ENCODE assay signal across 9 cellular contexts in the genomic region with DNA sequence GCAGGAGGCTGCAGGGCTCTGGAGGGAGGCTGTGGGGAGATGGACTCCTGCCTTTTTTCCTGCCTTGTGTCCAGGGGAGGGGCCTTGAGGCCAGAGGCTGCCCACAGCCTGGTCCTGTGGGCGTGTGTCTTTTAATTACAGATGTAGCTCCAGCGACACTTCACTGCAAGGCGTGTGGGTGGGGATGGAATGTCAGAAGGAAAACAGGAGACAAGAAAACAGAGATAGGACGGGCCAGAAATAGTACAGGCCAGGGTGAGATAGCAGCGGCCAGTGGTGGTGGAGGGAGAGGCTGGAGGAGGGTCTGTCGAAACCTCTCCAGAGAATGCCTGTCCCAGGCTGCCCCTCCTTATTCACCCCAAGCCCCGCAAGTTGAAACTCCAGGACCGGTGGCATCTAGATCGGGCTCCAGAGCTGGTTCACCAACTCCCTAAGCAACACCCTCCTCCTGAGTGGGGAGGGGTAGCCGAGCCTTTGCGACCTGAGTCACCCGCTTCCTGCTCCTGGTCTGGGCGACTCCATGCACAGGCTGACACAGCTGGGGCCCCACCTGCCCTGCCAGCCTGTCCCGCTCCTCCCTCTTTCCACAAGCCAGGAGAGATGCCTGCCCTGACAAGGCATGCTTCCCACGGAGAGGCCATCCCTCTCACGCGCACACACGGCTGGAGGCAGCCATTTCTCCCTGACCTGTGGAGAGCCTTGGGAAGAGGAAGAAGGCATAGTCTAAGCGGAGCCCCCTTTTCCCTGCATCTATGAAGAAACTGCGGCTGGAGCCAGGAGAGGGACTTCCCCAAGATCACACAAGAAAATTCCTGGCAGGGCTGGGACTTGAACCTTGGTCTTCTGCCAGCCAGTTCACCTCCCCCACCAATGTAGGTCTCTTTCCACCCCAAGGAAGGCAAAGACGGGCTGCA. TPM values are rescaled to one million over a fixed set of nuclear protein-coding genes. Genes with fewer than 3 reads are reported as not detected.
A peak's percentile ranks its signal among the peaks of the same experiment; 100 is the strongest.
DNase-seq lines count a peak whose midpoint lies in the region; ATAC-seq and TF ChIP-seq lines count a peak whose summit lies in the region.
"Had no signal": no experiment of that assay in that cellular context is flagged by ENCODE, and none has a peak within 500 bp of the region (broad histone marks: within the 10 kb centered on the region; RNA-seq: fewer than 3 reads in every experiment).

No MANE protein-coding gene starts in this region.

- intact Hi-C loops in CD4-positive, alpha-beta T cell (cut with DNase I, micrococcal nuclease): no loop called here

- peaks cover 0 to 32% of the 10 kb centered on the region in 2 donors for H3K4me1 ChIP-seq in right atrium auricular region

- no peak overlapping the region for H3K27ac Mint-ChIP-seq in CD4-positive, alpha-beta T cell

- no peaks in the 10 kb centered on the region for H3K9me3 ChIP-seq in right atrium auricular region
- H3K9me3 ChIP-seq in CD4-positive, alpha-beta T cell (ENCODE audit: control insufficient read depth, low read length): no peaks in the 10 kb centered on the region

- no peaks in the 10 kb centered on the region for H3K27me3 Mint-ChIP-seq in CD4-positive, alpha-beta T cell

- no peaks in the 10 kb centered on the region for H3K9me3 Mint-ChIP-seq in CD4-positive, alpha-beta T cell

- POLR2A ChIA-PET in CD4-positive, alpha-beta T cell (lab: Charles Lee): no interaction called here

- peak; percentile 88 for DNase-seq in HK-2 (ENCODE audit: unreplicated experiment)
- DNase-seq in T1000 (lab: John Stamatoyannopoulos, UW): peak; percentile 65
- DNase-seq in right atrium auricular region (ENCODE audit: low spot score): peak; percentile 76
- DNase-seq in activated CD4-positive, alpha-beta T cell treated with anti-CD3 and anti-CD28 coated beads, Interleukin-2, amount 50 U/mL, for 4 hours: no peak
- no peak for DNase-seq in CD4-positive, alpha-beta T cell
- DNase-seq in NCI-H524 treated with DMSO at 0.1 percent for 48 hours (lab: John Stamatoyannopoulos, UW): no peak

- no peak for TF ChIP-seq CTCF in right atrium auricular region (IDR thresholded peaks at IDR 0.05)
- TF ChIP-seq CTCF in CD4-positive, alpha-beta T cell (IDR thresholded peaks at IDR 0.05): no peak

- no peaks in the 10 kb centered on the region for H3K27me3 ChIP-seq in right atrium auricular region
- H3K27me3 ChIP-seq in CD4-positive, alpha-beta T cell (ENCODE audit: control insufficient read depth, insufficient read depth, low read length): no peaks in the 10 kb centered on the region

- no peaks in the 10 kb centered on the region for H3K36me3 Mint-ChIP-seq in CD4-positive, alpha-beta T cell (ENCODE audit: low read depth)

- CTCF ChIA-PET in CD4-positive, alpha-beta T cell (lab: Charles Lee): no interaction called here

- peaks cover 20% of the 10 kb centered on the region for H3K4me1 Mint-ChIP-seq in CD4-positive, alpha-beta T cell (ENCODE audit: low read depth)

- H3K4me3 ChIP-seq in right atrium auricular region: peak overlapping the region; percentile 12 to 31
- peak overlapping the region in 3 of 7 experiments; percentile 2 to 31 (median 5) for H3K4me3 ChIP-seq in skin epidermis
- H3K4me3 ChIP-seq: SK-N-MC had no signal

- H3K27ac ChIP-seq in right atrium auricular region (peak overlapping the region; percentile 88 to 95), skin epidermis (peak overlapping the region; percentile 31 to 98 (median 83))
- no peak overlapping the region for H3K27ac ChIP-seq in CD4-positive, alpha-beta T cell (ENCODE audit: low read depth, low read length)
- H3K27ac ChIP-seq: SK-N-MC had no signal

- no peaks in the 10 kb centered on the region for H3K36me3 ChIP-seq in right atrium auricular region

- H3K4me3 Mint-ChIP-seq in CD4-positive, alpha-beta T cell: no peak overlapping the region

- ATAC-seq in HG02852 (IDR thresholded peaks at IDR 0.05; ENCODE audit: unreplicated experiment): no peak
- no peak for ATAC-seq in CD4-positive, alpha-beta T cell (ENCODE audit: poor library complexity)

RNA-seq across cellular contexts. Expression of gene JUP, which starts 6.6 kb away (rescaled TPM):
- 100 to 1,000 TPM; 234 to 256 TPM for total RNA-seq in right atrium auricular region
- total RNA-seq in CD4-positive, alpha-beta T cell: 1 to 10 TPM in 1 of 2 experiments, under 1 TPM in 1; 0.88 to 1.1 TPM

RNA-seq across cellular contexts. Expression of gene P3H4, which starts 18.7 kb away (rescaled TPM):
- 10 to 100 TPM; 15.4 to 16.2 TPM for total RNA-seq in right atrium auricular region
- 1 to 10 TPM; 1.3 to 2.3 TPM for total RNA-seq in CD4-positive, alpha-beta T cell

RNA-seq across cellular contexts. Expression of gene FKBP10, which starts 19.7 kb away (rescaled TPM):
- 10 to 100 TPM; 24.7 to 35.1 TPM for total RNA-seq in right atrium auricular region
- not detected for total RNA-seq in CD4-positive, alpha-beta T cell

RNA-seq across cellular contexts. Expression of gene NT5C3B, which starts 42.9 kb away (rescaled TPM):
- 10 to 100 TPM; 27.1 to 43.3 TPM for total RNA-seq in right atrium auricular region
- 10 to 100 TPM; 25.7 to 29.7 TPM for total RNA-seq in CD4-positive, alpha-beta T cell

RNA-seq across cellular contexts. Expression of gene KLHL10, which starts 44.5 kb away (rescaled TPM):
- total RNA-seq in right atrium auricular region: not detected
- total RNA-seq in CD4-positive, alpha-beta T cell: not detected

Comparison
In these comparisons a context has a peak if more than half of its experiments do, and no peak if none do; other contexts are left out.
1. DNase-seq: peak in HK-2 (single experiment), T1000 (single experiment) and right atrium auricular region (single experiment); none in activated CD4-positive, alpha-beta T cell treated with anti-CD3 and anti-CD28 coated beads, Interleukin-2, amount 50 U/mL, for 4 hours (0 of 2), CD4-positive, alpha-beta T cell (0 of 10) and NCI-H524 treated with DMSO at 0.1 percent for 48 hours (single experiment).
2. RNA of gene JUP, which starts 6.6 kb away (total RNA-seq): 234 to 256 TPM in right atrium auricular region; 0.88 to 1.1 TPM in CD4-positive, alpha-beta T cell; every median in the first group is over 100 times any median in the second.
3. RNA of gene P3H4, which starts 18.7 kb away (total RNA-seq): 15.4 to 16.2 TPM in right atrium auricular region; 1.3 to 2.3 TPM in CD4-positive, alpha-beta T cell; every median in the first group is over 4 times any median in the second.
4. RNA of gene FKBP10, which starts 19.7 kb away (total RNA-seq): 24.7 to 35.1 TPM in right atrium auricular region; not detected in CD4-positive, alpha-beta T cell; every median in the first group is over 10 times any median in the second.